In genomic region chr3:156628095-156628690, GRCh38 we compare ENCODE assay signal across 20 cellular contexts. TPM values are rescaled to one million over a fixed set of nuclear protein-coding genes. Genes with fewer than 3 reads are reported as not detected.
A peak's percentile ranks its signal among the peaks of the same experiment; 100 is the strongest.
DNase-seq lines count a peak whose midpoint lies in the region; ATAC-seq and TF ChIP-seq lines count a peak whose summit lies in the region.
"Had no signal": no experiment of that assay in that cellular context is flagged by ENCODE, and none has a peak within 500 bp of the region (broad histone marks: within the 10 kb centered on the region; RNA-seq: fewer than 3 reads in every experiment).

No MANE protein-coding gene starts in this region.

- WGBS in mammary epithelial cell (ENCODE audit: low coverage, missing lambda C conversion rate): 39% methylated on average over 3 of the region's 3 CpGs
- WGBS in heart right ventricle, 2 donors: 58 to 74% methylated on average over 3 of the region's 3 CpGs

- no peaks in the 10 kb centered on the region for H4K20me1 ChIP-seq in mammary epithelial cell (ENCODE audit: insufficient read depth, low read length)

- no peaks in the 10 kb centered on the region for H3K36me3 ChIP-seq in cardiac muscle cell
- H3K36me3 ChIP-seq in mammary epithelial cell (ENCODE audit: insufficient read depth, low read length): no peaks in the 10 kb centered on the region
- H3K36me3 ChIP-seq in left lung: no peaks in the 10 kb centered on the region
- no peaks in the 10 kb centered on the region for H3K36me3 ChIP-seq in heart right ventricle
- H3K36me3 ChIP-seq: tibial nerve had no signal

- intact Hi-C loops in left ventricle myocardium superior (cut with micrococcal nuclease): no loop called here
- intact Hi-C loops in mammary epithelial cell (cut with micrococcal nuclease): no loop called here
- intact Hi-C loops in left lung (cut with DNase I): no loop called here
- intact Hi-C loops in heart right ventricle (cut with DNase I): no loop called here

- TF ChIP-seq CTCF in cardiac muscle cell (IDR thresholded peaks at IDR 0.05; ENCODE audit: low read depth, low read length): no peak
- no peak for TF ChIP-seq CTCF in mammary epithelial cell (conservative IDR thresholded peaks at IDR 0.05 in 1 of 2, IDR thresholded peaks at IDR 0.05 in 1 of 2; ENCODE audit: extremely low read depth in 1 of 2, insufficient read depth in 1 of 2, low read depth in 1 of 2, low read length in 2 of 2)
- no peak for TF ChIP-seq CTCF in left lung (IDR thresholded peaks at IDR 0.05)
- TF ChIP-seq CTCF in heart right ventricle (IDR thresholded peaks at IDR 0.05): no peak

- H2AFZ ChIP-seq in mammary epithelial cell (ENCODE audit: low read depth, low read length): no peak overlapping the region

- in situ Hi-C loops in mammary epithelial cell (cut with MboI; ENCODE audit: low sequenced_read_pairs in 2 of 2): no loop called here

- H3K4me3 ChIP-seq in cardiac muscle cell: no peak overlapping the region
- no peak overlapping the region for H3K4me3 ChIP-seq in mammary epithelial cell (replicated peaks in 1 of 3; ENCODE audit: insufficient read depth in 1 of 3, low read depth in 2 of 3, low read length in 3 of 3)
- no peak overlapping the region for H3K4me3 ChIP-seq in left lung
- no peak overlapping the region for H3K4me3 ChIP-seq in heart right ventricle
- H3K4me3 ChIP-seq: tibial nerve had no signal

- H3K4me1 ChIP-seq in cardiac muscle cell (ENCODE audit: low read depth) (peaks cover 15% of the 10 kb centered on the region), mammary epithelial cell (ENCODE audit: insufficient read depth, low read length) (peaks cover 49% of the 10 kb centered on the region), left lung (peaks cover 0 to 7% of the 10 kb centered on the region in 2 donors), heart right ventricle (peaks cover 0 to 11% (median 0%) of the 10 kb centered on the region in 9 donors)

- H3K27ac ChIP-seq in cardiac muscle cell (peak overlapping the region; percentile 45), mammary epithelial cell (ENCODE audit: insufficient read depth, low read depth, low read length) (no peak overlapping the region), left lung (peak overlapping the region; percentile 3 to 54), heart right ventricle (no peak overlapping the region)
- H3K27ac ChIP-seq: tibial nerve had no signal

- dilution Hi-C loops in mammary epithelial cell (cut with HindIII; ENCODE audit: low sequenced_read_pairs): loop anchor here (5.0 kb wide), 1 partner anchor 81 kb away; no protein-coding TSS in a partner anchor

- H3K4me2 ChIP-seq in mammary epithelial cell (ENCODE audit: insufficient read depth, low read depth, low read length): peak overlapping the region; percentile 16

- H3K27me3 ChIP-seq in cardiac muscle cell: no peaks in the 10 kb centered on the region
- H3K27me3 ChIP-seq in mammary epithelial cell (ENCODE audit: insufficient read depth, low read length): no peaks in the 10 kb centered on the region
- no peaks in the 10 kb centered on the region for H3K27me3 ChIP-seq in left lung
- no peaks in the 10 kb centered on the region for H3K27me3 ChIP-seq in heart right ventricle
- H3K27me3 ChIP-seq: tibial nerve had no signal

- CTCF ChIA-PET in mammary epithelial cell (lab: Charles Lee; ENCODE audit: low non-redundant PET): no interaction called here

- no peaks in the 10 kb centered on the region for H3K79me2 ChIP-seq in mammary epithelial cell (ENCODE audit: insufficient read depth, low read length)

- no peaks in the 10 kb centered on the region for H3K9me3 ChIP-seq in cardiac muscle cell (ENCODE audit: low read depth)
- no peaks in the 10 kb centered on the region for H3K9me3 ChIP-seq in mammary epithelial cell (replicated peaks; ENCODE audit: insufficient read depth, low read length)
- H3K9me3 ChIP-seq in left lung: no peaks in the 10 kb centered on the region
- no peaks in the 10 kb centered on the region for H3K9me3 ChIP-seq in heart right ventricle
- H3K9me3 ChIP-seq: tibial nerve had no signal

- ATAC-seq in left ventricle myocardium superior: no peak
- ATAC-seq in left lung: peak; percentile 8
- no peak for ATAC-seq in heart right ventricle
- ATAC-seq: activated CD8-positive, alpha-beta memory T cell treated with anti-CD3 and anti-CD28 coated beads, Interleukin-2, amount 10 ng/mL, durations not matched to agents 7 days and 5 days; left cardiac atrium; sciatic nerve had no signal

- no peak overlapping the region for H3K9ac ChIP-seq in mammary epithelial cell (ENCODE audit: insufficient read depth, low read length)

- BruUV-seq in mammary epithelial cell (replicated peaks; lab: Mats Ljungman, UMichigan): no TSS peak

- peak in 1 of 2 donors; percentile 32 for DNase-seq in cardiac muscle cell (ENCODE audit: low read depth in 1 of 2, low spot score in 1 of 2)
- DNase-seq in left ventricle myocardium superior: no peak
- DNase-seq in mammary epithelial cell: no peak
- DNase-seq in left lung: no peak
- no peak for DNase-seq in HCEC 1CT
- DNase-seq in GM19240 (ENCODE audit: insufficient read length, low spot score): no peak
- no peak for DNase-seq in heart right ventricle
- no peak for DNase-seq in UCSD-AML1 (lab: John Stamatoyannopoulos, UW; ENCODE audit: unreplicated experiment)
- DNase-seq: activated CD4-positive, alpha-beta T cell treated with anti-CD3 and anti-CD28 coated beads for 1 hour; activated CD8-positive, alpha-beta memory T cell treated with anti-CD3 and anti-CD28 coated beads, Interleukin-2, amount 10 ng/mL, durations not matched to agents 7 days and 5 days; CD4-positive, CD25-positive, alpha-beta regulatory T cell; DMS79; effector memory CD4-positive, alpha-beta T cell; hippocampal formation; left cardiac atrium; NCI-H1105; NCI-H774; stimulated activated naive CD4-positive, alpha-beta T cell treated with Interleukin-2 at 50 U/mL for 16 hours had no signal

RNA-seq across cellular contexts. Expression of gene TIPARP, which starts 46.2 kb away (rescaled TPM):
- 71.4 and 115 TPM in 2 replicates for total RNA-seq in cardiac muscle cell
- 22.2 and 37.1 TPM in 2 replicates for polyA plus RNA-seq in cardiac muscle cell
- 28.2 TPM for total RNA-seq in left ventricle myocardium superior
- total RNA-seq in mammary epithelial cell: 100 to 1,000 TPM; 171 to 229 TPM
- 34.4 TPM for polyA plus RNA-seq in mammary epithelial cell
- polyA minus RNA-seq in mammary epithelial cell: 196 TPM
- total RNA-seq in left lung: 10 to 100 TPM; 47.7 to 49.5 TPM
- total RNA-seq in heart right ventricle: 10 to 100 TPM; 19.8 to 74.6 (median 23.9) TPM
- polyA plus RNA-seq in heart right ventricle: 10 to 100 TPM; 13.8 to 18.7 TPM

Comparison
In these comparisons a context has a peak if more than half of its experiments do, and no peak if none do; other contexts are left out.
1. H3K27ac ChIP-seq: peak in cardiac muscle cell (single experiment) and left lung (2 of 2); none in mammary epithelial cell (single experiment) and heart right ventricle (0 of 10).